11 cellular contexts compared by ENCODE assay signal in the genomic region with DNA sequence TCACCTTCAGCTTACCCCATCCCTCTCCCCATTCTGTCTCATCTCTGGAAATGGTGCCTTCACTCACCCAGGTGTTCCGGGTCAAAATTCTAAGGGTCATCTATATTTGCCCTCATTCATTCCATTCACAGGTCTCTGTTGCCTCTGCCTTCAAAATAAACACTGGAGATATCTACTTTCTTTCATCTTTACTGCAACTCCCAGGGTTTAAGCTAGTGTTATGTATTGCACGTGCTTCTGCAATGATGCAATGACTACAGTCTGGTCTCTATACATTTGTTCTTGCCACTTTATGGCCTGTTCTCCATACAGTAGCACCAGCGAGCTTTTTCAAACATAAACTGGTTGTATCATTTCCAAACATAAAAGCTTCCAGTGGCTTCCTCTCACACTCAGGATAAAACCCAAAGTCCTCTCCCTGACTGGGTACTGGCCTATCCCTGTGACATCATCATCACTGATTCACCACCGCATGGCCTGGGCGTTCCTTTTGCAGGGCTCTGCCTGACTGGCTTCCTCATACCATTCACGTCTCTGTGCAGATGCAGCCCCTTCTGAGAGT. TPM values are rescaled to one million over a fixed set of nuclear protein-coding genes. Genes with fewer than 3 reads are reported as not detected.
DNase-seq lines count a peak whose midpoint lies in the region; ATAC-seq, FAIRE-seq and TF ChIP-seq lines count a peak whose summit lies in the region.
"Had no signal": no experiment of that assay in that cellular context is flagged by ENCODE, and none has a peak within 500 bp of the region (broad histone marks: within the 10 kb centered on the region; RNA-seq: fewer than 3 reads in every experiment).

No MANE protein-coding gene starts in this region.

- H3K27ac ChIP-seq in HUES6 (ENCODE audit: low read depth, low read length) (peak overlapping the region; percentile 64; the same call in 1 of the 2 replicates), right lobe of liver (no peak overlapping the region), substantia nigra (ENCODE audit: low read depth, low read length, poor library complexity, severe bottlenecking) (no peak overlapping the region)

- peak in 3 of 4 donors; percentile 32 to 89 (median 44) for ATAC-seq in right lobe of liver
- ATAC-seq: activated CD8-positive, alpha-beta T cell treated with anti-CD3 and anti-CD28 coated beads, Interleukin-2, amount 10 ng/mL, durations not matched to agents 7 days and 5 days had no signal

- peak; percentile 55 for FAIRE-seq in bronchial epithelial cell (lab: Jason Lieb, UNC)

- TF ChIP-seq POLR2A in right lobe of liver (IDR thresholded peaks at IDR 0.05) = no peak

- TF ChIP-seq CTCF in bronchial epithelial cell (IDR thresholded peaks at IDR 0.05; ENCODE audit: insufficient read depth, low read length, severe bottlenecking) = no peak
- no peak for TF ChIP-seq CTCF in right lobe of liver (IDR thresholded peaks at IDR 0.05)

- H3K9me3 ChIP-seq in HUES6 (ENCODE audit: control insufficient read depth, insufficient read depth, low read depth, low read length) (no peaks in the 10 kb centered on the region), right lobe of liver (no peaks in the 10 kb centered on the region)

- H3K4me1 ChIP-seq in HUES6 (ENCODE audit: control insufficient read depth, insufficient read depth, low read length) (peaks cover 36% of the 10 kb centered on the region), right lobe of liver (no peaks in the 10 kb centered on the region)

- intact Hi-C loops in right lobe of liver (cut with DNase I) = no loop called here

- peak; percentile 96 for DNase-seq in A172 (ENCODE audit: low spot score)
- DNase-seq in bronchial epithelial cell (ENCODE audit: low read depth) = peak; percentile 97
- DNase-seq in right lobe of liver = peak in 1 of 3 donors; percentile 29
- no peak for DNase-seq in substantia nigra (lab: John Stamatoyannopoulos, UW)
- no peak for DNase-seq in cerebellum (ENCODE audit: low spot score)
- no peak for DNase-seq in activated naive CD4-positive, alpha-beta T cell treated with Interleukin-2 at 50 U/mL for 16 hours
- no peak for DNase-seq in NCI-H526 (lab: John Stamatoyannopoulos, UW)
- DNase-seq: activated CD8-positive, alpha-beta T cell treated with anti-CD3 and anti-CD28 coated beads, Interleukin-2, amount 10 ng/mL, durations not matched to agents 7 days and 5 days; NCI-H1417 treated with DMSO at 0.1 percent for 48 hours had no signal

- H3K4me3 ChIP-seq in HUES6 (ENCODE audit: low read depth, low read length) = no peak overlapping the region
- no peak overlapping the region for H3K4me3 ChIP-seq in bronchial epithelial cell (ENCODE audit: low read depth, low read length)
- no peak overlapping the region for H3K4me3 ChIP-seq in right lobe of liver

- H3K27me3 ChIP-seq in HUES6 (ENCODE audit: control insufficient read depth, insufficient read depth, low read length) (no peaks in the 10 kb centered on the region), bronchial epithelial cell (ENCODE audit: control insufficient read depth, insufficient read depth, low read length) (no peaks in the 10 kb centered on the region), right lobe of liver (no peaks in the 10 kb centered on the region)

- WGBS in right lobe of liver (ENCODE audit: insufficient coverage, low coverage, low lambda C conversion rate, missing lambda C conversion rate) = 59% methylated on average over 6 of the region's 6 CpGs

- no peak overlapping the region for H3K9ac ChIP-seq in HUES6 (ENCODE audit: low read length)

- H3K36me3 ChIP-seq in HUES6 (ENCODE audit: control insufficient read depth, insufficient read depth, low read length) (no peaks in the 10 kb centered on the region), bronchial epithelial cell (ENCODE audit: control insufficient read depth, insufficient read depth, low read length) (no peaks in the 10 kb centered on the region), right lobe of liver (no peaks in the 10 kb centered on the region)

RNA-seq across cellular contexts. Expression of gene DSG2, which starts 14.3 kb away (rescaled TPM):
- total RNA-seq in A172 (2014; rRNA removed; shearing (Covaris generic)) = 51.7 and 55.3 TPM in 2 replicates
- total RNA-seq in bronchial epithelial cell (91.5 and 110 TPM in 2 replicates), right lobe of liver (10 to 100 TPM in 5 of 6 experiments, 1 to 10 TPM in 1; 9.8 to 27.0 (median 16.4) TPM), cerebellum (4.7 TPM)
- total RNA-seq: OCI-LY7 had no signal

Comparison
In these comparisons a context has a peak if more than half of its experiments do, and no peak if none do; other contexts are left out.
1. DNase-seq: peak in A172 (single experiment) and bronchial epithelial cell (single experiment); none in substantia nigra (0 of 49), cerebellum (single experiment), activated naive CD4-positive, alpha-beta T cell treated with Interleukin-2 at 50 U/mL for 16 hours (single experiment) and NCI-H526 (0 of 2).